In genomic region chr15:85704021-85704420, GRCh38 we compare ENCODE assay signal across 8 cellular contexts.
DNase-seq lines count a peak whose midpoint lies in the region; ATAC-seq and TF ChIP-seq lines count a peak whose summit lies in the region.

No MANE protein-coding gene starts in this region.

- H3K27me3 Mint-ChIP-seq in activated naive CD8-positive, alpha-beta T cell = no peaks in the 10 kb centered on the region
- no peaks in the 10 kb centered on the region for H3K27me3 Mint-ChIP-seq in naive B cell
- no peaks in the 10 kb centered on the region for H3K27me3 Mint-ChIP-seq in Calu3 (ENCODE audit: unreplicated experiment)

- H3K9me3 ChIP-seq in left ventricle myocardium inferior (replicated peaks) = no peaks in the 10 kb centered on the region
- no peaks in the 10 kb centered on the region for H3K9me3 ChIP-seq in upper lobe of left lung

- ATAC-seq in left ventricle myocardium superior = no peak
- no peak for ATAC-seq in naive B cell (ENCODE audit: low read depth in 2 of 2)
- peak in 1 of 2 donors; percentile 17 for ATAC-seq in upper lobe of left lung (ENCODE audit: low FRiP score in 2 of 2)

- H3K27ac ChIP-seq in left ventricle myocardium inferior (replicated peaks) (peak overlapping the region; percentile 94), upper lobe of left lung (peak overlapping the region; percentile 59 to 89 (median 83))

- H3K9me3 Mint-ChIP-seq in activated naive CD8-positive, alpha-beta T cell (ENCODE audit: low read depth) = no peaks in the 10 kb centered on the region
- no peaks in the 10 kb centered on the region for H3K9me3 Mint-ChIP-seq in naive B cell
- H3K9me3 Mint-ChIP-seq in Calu3 (ENCODE audit: low read depth, unreplicated experiment) = no peaks in the 10 kb centered on the region

- peak overlapping the region; percentile 21 for H3K4me3 ChIP-seq in left ventricle myocardium inferior
- H3K4me3 ChIP-seq in upper lobe of left lung = no peak overlapping the region

- no peak for TF ChIP-seq POLR2A in upper lobe of left lung (IDR thresholded peaks at IDR 0.05)

- no peak for TF ChIP-seq EP300 in upper lobe of left lung (IDR thresholded peaks at IDR 0.05)

- peak overlapping the region; percentile 95 for H3K27ac Mint-ChIP-seq in activated naive CD8-positive, alpha-beta T cell
- H3K27ac Mint-ChIP-seq in naive B cell = peak overlapping the region in 5 of 6 donors; percentile 59 to 90 (median 75)
- H3K27ac Mint-ChIP-seq in Calu3 (ENCODE audit: unreplicated experiment) = no peak overlapping the region

- intact Hi-C loops in left ventricle myocardium inferior (cut with micrococcal nuclease) = no loop called here
- intact Hi-C loops in left ventricle myocardium superior (cut with micrococcal nuclease) = no loop called here
- intact Hi-C loops in Calu3 (cut with micrococcal nuclease; ENCODE audit: unreplicated experiment) = loop anchor here (10.0 kb wide), 2 partner anchors 219 to 409 kb away; no protein-coding TSS in a partner anchor

- peak overlapping the region; percentile 79 for H3K4me3 Mint-ChIP-seq in activated naive CD8-positive, alpha-beta T cell
- H3K4me3 Mint-ChIP-seq in naive B cell = peak overlapping the region in 1 of 8 donors; percentile 59
- H3K4me3 Mint-ChIP-seq in Calu3 (ENCODE audit: low read depth, unreplicated experiment) = no peak overlapping the region

- BruUV-seq in Calu3 (replicated peaks; lab: Mats Ljungman, UMichigan) = no TSS peak

- H3K27me3 ChIP-seq in left ventricle myocardium inferior (ENCODE audit: low read depth) = no peaks in the 10 kb centered on the region
- no peaks in the 10 kb centered on the region for H3K27me3 ChIP-seq in upper lobe of left lung

- 64 to 74% methylated on average over 3 of the region's 3 CpGs for WGBS in upper lobe of left lung, 2 donors

- H3K36me3 ChIP-seq in left ventricle myocardium inferior (peaks cover 33% of the 10 kb centered on the region), upper lobe of left lung (peaks cover 5 to 31% (median 15%) of the 10 kb centered on the region in 4 donors)

- DNase-seq in left ventricle myocardium inferior (no peak), left ventricle myocardium superior (no peak), naive B cell (no peak), upper lobe of left lung (no peak), COR-L47 (lab: John Stamatoyannopoulos, UW) (no peak), Calu3 (no peak), NCI-H2171 (lab: John Stamatoyannopoulos, UW) (no peak)

- H3K4me1 ChIP-seq in left ventricle myocardium inferior = peaks cover 97% of the 10 kb centered on the region
- H3K4me1 ChIP-seq in upper lobe of left lung = peaks cover 69 to 75% (median 72%) of the 10 kb centered on the region in 4 donors

- H3K4me1 Mint-ChIP-seq in activated naive CD8-positive, alpha-beta T cell (ENCODE audit: low read depth) = peaks cover 85% of the 10 kb centered on the region
- H3K4me1 Mint-ChIP-seq in naive B cell = peaks cover 59 to 81% (median 75%) of the 10 kb centered on the region in 3 donors
- H3K4me1 Mint-ChIP-seq in Calu3 (ENCODE audit: low read depth, unreplicated experiment) = peaks cover 27% of the 10 kb centered on the region

- H3K36me3 Mint-ChIP-seq in activated naive CD8-positive, alpha-beta T cell = peaks cover 12% of the 10 kb centered on the region
- H3K36me3 Mint-ChIP-seq in naive B cell (peaks cover 0 to 5% of the 10 kb centered on the region in 2 donors), Calu3 (ENCODE audit: insufficient read depth, unreplicated experiment) (peaks cover 37% of the 10 kb centered on the region)

- TF ChIP-seq CTCF in left ventricle myocardium inferior (IDR thresholded peaks at IDR 0.05; ENCODE audit: borderline replicate concordance) (no peak), upper lobe of left lung (IDR thresholded peaks at IDR 0.05) (no peak), Calu3 (IDR thresholded peaks at IDR 0.05; ENCODE audit: unreplicated experiment) (no peak)

- CTCF ChIA-PET in Calu3 (lab: Charles Lee) = no interaction called here
